Comparison of ENCODE assay signal across 1 cellular context in genomic region chr4:20017035-20017434, GRCh38.
TF ChIP-seq lines count a peak whose summit lies in the region.

No MANE protein-coding gene starts in this region.

TF ChIP-seq in HepG2, 621 proteins besides CTCF, POLR2A, EP300 and RAD21 (continued from another document):
- TF ChIP-seq, protein P1, sequence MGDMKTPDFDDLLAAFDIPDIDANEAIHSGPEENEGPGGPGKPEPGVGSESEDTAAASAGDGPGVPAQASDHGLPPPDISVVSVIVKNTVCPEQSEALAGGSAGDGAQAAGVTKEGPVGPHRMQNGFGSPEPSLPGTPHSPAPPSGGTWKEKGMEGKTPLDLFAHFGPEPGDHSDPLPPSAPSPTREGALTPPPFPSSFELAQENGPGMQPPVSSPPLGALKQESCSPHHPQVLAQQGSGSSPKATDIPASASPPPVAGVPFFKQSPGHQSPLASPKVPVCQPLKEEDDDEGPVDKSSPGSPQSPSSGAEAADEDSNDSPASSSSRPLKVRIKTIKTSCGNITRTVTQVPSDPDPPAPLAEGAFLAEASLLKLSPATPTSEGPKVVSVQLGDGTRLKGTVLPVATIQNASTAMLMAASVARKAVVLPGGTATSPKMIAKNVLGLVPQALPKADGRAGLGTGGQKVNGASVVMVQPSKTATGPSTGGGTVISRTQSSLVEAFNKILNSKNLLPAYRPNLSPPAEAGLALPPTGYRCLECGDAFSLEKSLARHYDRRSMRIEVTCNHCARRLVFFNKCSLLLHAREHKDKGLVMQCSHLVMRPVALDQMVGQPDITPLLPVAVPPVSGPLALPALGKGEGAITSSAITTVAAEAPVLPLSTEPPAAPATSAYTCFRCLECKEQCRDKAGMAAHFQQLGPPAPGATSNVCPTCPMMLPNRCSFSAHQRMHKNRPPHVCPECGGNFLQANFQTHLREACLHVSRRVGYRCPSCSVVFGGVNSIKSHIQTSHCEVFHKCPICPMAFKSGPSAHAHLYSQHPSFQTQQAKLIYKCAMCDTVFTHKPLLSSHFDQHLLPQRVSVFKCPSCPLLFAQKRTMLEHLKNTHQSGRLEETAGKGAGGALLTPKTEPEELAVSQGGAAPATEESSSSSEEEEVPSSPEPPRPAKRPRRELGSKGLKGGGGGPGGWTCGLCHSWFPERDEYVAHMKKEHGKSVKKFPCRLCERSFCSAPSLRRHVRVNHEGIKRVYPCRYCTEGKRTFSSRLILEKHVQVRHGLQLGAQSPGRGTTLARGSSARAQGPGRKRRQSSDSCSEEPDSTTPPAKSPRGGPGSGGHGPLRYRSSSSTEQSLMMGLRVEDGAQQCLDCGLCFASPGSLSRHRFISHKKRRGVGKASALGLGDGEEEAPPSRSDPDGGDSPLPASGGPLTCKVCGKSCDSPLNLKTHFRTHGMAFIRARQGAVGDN (CRISPR knock-in tag; IDR thresholded peaks at IDR 0.05), result no peak
- TF ChIP-seq MEF2D (CRISPR knock-in tag; IDR thresholded peaks at IDR 0.05) (no peak), ARHGAP35 (CRISPR knock-in tag; IDR thresholded peaks at IDR 0.05; ENCODE audit: borderline replicate concordance) (no peak), YEATS2 (CRISPR knock-in tag; IDR thresholded peaks at IDR 0.05; ENCODE audit: borderline replicate concordance) (no peak), ZNF224 (CRISPR knock-in tag; IDR thresholded peaks at IDR 0.05) (no peak), ZNF850 (CRISPR knock-in tag; conservative IDR thresholded peaks at IDR 0.05) (no peak), KAT7 (CRISPR knock-in tag; IDR thresholded peaks at IDR 0.05; ENCODE audit: borderline replicate concordance) (no peak), ZNF350 (CRISPR knock-in tag; IDR thresholded peaks at IDR 0.05; ENCODE audit: borderline replicate concordance, low read depth) (no peak), NKX3-1 (CRISPR knock-in tag; IDR thresholded peaks at IDR 0.05) (no peak), ZFAT (CRISPR knock-in tag; conservative IDR thresholded peaks at IDR 0.05) (no peak), ASH2L (IDR thresholded peaks at IDR 0.05; ENCODE audit: insufficient read length, low read depth, low read length) (no peak), ZNF501 (CRISPR knock-in tag; IDR thresholded peaks at IDR 0.05) (no peak), JDP2 (CRISPR knock-in tag; IDR thresholded peaks at IDR 0.05; ENCODE audit: borderline replicate concordance) (no peak)
- TF ChIP-seq, protein P2, sequence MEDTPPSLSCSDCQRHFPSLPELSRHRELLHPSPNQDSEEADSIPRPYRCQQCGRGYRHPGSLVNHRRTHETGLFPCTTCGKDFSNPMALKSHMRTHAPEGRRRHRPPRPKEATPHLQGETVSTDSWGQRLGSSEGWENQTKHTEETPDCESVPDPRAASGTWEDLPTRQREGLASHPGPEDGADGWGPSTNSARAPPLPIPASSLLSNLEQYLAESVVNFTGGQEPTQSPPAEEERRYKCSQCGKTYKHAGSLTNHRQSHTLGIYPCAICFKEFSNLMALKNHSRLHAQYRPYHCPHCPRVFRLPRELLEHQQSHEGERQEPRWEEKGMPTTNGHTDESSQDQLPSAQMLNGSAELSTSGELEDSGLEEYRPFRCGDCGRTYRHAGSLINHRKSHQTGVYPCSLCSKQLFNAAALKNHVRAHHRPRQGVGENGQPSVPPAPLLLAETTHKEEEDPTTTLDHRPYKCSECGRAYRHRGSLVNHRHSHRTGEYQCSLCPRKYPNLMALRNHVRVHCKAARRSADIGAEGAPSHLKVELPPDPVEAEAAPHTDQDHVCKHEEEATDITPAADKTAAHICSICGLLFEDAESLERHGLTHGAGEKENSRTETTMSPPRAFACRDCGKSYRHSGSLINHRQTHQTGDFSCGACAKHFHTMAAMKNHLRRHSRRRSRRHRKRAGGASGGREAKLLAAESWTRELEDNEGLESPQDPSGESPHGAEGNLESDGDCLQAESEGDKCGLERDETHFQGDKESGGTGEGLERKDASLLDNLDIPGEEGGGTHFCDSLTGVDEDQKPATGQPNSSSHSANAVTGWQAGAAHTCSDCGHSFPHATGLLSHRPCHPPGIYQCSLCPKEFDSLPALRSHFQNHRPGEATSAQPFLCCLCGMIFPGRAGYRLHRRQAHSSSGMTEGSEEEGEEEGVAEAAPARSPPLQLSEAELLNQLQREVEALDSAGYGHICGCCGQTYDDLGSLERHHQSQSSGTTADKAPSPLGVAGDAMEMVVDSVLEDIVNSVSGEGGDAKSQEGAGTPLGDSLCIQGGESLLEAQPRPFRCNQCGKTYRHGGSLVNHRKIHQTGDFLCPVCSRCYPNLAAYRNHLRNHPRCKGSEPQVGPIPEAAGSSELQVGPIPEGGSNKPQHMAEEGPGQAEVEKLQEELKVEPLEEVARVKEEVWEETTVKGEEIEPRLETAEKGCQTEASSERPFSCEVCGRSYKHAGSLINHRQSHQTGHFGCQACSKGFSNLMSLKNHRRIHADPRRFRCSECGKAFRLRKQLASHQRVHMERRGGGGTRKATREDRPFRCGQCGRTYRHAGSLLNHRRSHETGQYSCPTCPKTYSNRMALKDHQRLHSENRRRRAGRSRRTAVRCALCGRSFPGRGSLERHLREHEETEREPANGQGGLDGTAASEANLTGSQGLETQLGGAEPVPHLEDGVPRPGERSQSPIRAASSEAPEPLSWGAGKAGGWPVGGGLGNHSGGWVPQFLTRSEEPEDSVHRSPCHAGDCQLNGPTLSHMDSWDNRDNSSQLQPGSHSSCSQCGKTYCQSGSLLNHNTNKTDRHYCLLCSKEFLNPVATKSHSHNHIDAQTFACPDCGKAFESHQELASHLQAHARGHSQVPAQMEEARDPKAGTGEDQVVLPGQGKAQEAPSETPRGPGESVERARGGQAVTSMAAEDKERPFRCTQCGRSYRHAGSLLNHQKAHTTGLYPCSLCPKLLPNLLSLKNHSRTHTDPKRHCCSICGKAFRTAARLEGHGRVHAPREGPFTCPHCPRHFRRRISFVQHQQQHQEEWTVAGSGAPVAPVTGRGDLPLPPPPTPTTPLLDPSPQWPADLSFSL (CRISPR knock-in tag; IDR thresholded peaks at IDR 0.05), result no peak
